10 cellular contexts compared by ENCODE assay signal in genomic region chr5:158590936-158591863, GRCh38.
DNase-seq lines count a peak whose midpoint lies in the region; ATAC-seq and TF ChIP-seq lines count a peak whose summit lies in the region.
"Had no signal": no experiment of that assay in that cellular context is flagged by ENCODE, and none has a peak within 500 bp of the region (broad histone marks: within the 10 kb centered on the region; RNA-seq: fewer than 3 reads in every experiment).

No MANE protein-coding gene starts in this region.

- 17 to 26% (median 20%) methylated on average over 7 of the region's 7 CpGs for WGBS in heart left ventricle, 4 donors
- WGBS in iPS DF 6.9 (ENCODE audit: insufficient coverage, insufficient read length): no CpG with 5 or more reads among the region's 7 CpGs
- WGBS in aorta, 2 donors: 2 to 4% methylated on average over 7 of the region's 7 CpGs

- peaks cover 0 to 26% (median 7%) of the 10 kb centered on the region in 12 donors for H3K4me1 ChIP-seq in heart left ventricle
- H3K4me1 ChIP-seq in left ventricle myocardium inferior: peaks cover 21% of the 10 kb centered on the region
- H3K4me1 ChIP-seq in iPS DF 6.9 (ENCODE audit: control insufficient read depth, insufficient read depth, low read length): peaks cover 2% of the 10 kb centered on the region; the same call in 1 of the 2 replicates
- H3K4me1 ChIP-seq in aorta (ENCODE audit: control insufficient read depth in 1 of 2, insufficient read depth in 2 of 2, low read length in 2 of 2): peaks cover 0 to 5% of the 10 kb centered on the region in 2 donors

- H3K27me3 Mint-ChIP-seq in activated naive CD4-positive, alpha-beta T cell treated with anti-CD3 and anti-CD28 coated beads for 36 hours (ENCODE audit: low read depth): no peaks in the 10 kb centered on the region

- ATAC-seq in heart left ventricle: peak in 3 of 4 donors; percentile 61 to 78 (median 76)
- peak; percentile 33 for ATAC-seq in aorta (ENCODE audit: low FRiP score)
- ATAC-seq in HG03565 (IDR thresholded peaks at IDR 0.05; ENCODE audit: unreplicated experiment): no peak

- intact Hi-C loops in heart left ventricle (cut with DNase I) (no loop called here), left ventricle myocardium inferior (cut with micrococcal nuclease) (no loop called here), aorta (cut with DNase I) (no loop called here)
- intact Hi-C loops in activated naive CD4-positive, alpha-beta T cell treated with anti-CD3 and anti-CD28 coated beads for 36 hours (cut with micrococcal nuclease): no loop called here

- peaks cover 1% of the 10 kb centered on the region for H3K9me3 Mint-ChIP-seq in activated naive CD4-positive, alpha-beta T cell treated with anti-CD3 and anti-CD28 coated beads for 36 hours

- H3K27me3 ChIP-seq in heart left ventricle: no peaks in the 10 kb centered on the region
- no peaks in the 10 kb centered on the region for H3K27me3 ChIP-seq in left ventricle myocardium inferior (ENCODE audit: low read depth)
- H3K27me3 ChIP-seq in iPS DF 6.9 (ENCODE audit: control insufficient read depth, insufficient read depth, low read length): no peaks in the 10 kb centered on the region
- no peaks in the 10 kb centered on the region for H3K27me3 ChIP-seq in aorta (ENCODE audit: control insufficient read depth in 1 of 2, insufficient read depth in 2 of 2, low read length in 1 of 2)

- CTCF ChIA-PET in activated naive CD4-positive, alpha-beta T cell treated with anti-CD3 and anti-CD28 coated beads for 36 hours (lab: Charles Lee): no interaction called here

- no peak for TF ChIP-seq POLR2A in heart left ventricle (IDR thresholded peaks at IDR 0.05)

- H3K27ac ChIP-seq in heart left ventricle (peak overlapping the region in 1 of 12 donors; percentile 6), left ventricle myocardium inferior (replicated peaks) (no peak overlapping the region), VCaP (peak overlapping the region; percentile 47), iPS DF 6.9 (ENCODE audit: low read length) (no peak overlapping the region), aorta (ENCODE audit: low read depth in 1 of 2, low read length in 2 of 2) (peak overlapping the region in 1 of 2 donors; percentile 7)

- H3K36me3 Mint-ChIP-seq in activated naive CD4-positive, alpha-beta T cell treated with anti-CD3 and anti-CD28 coated beads for 36 hours (ENCODE audit: low read depth): no peaks in the 10 kb centered on the region

- DNase-seq in heart left ventricle: peak in 2 of 5 donors; percentile 27 to 33
- DNase-seq in left ventricle myocardium inferior: no peak
- peak; percentile 33 for DNase-seq in iPS DF 6.9 (ENCODE audit: low read depth, low spot score)
- DNase-seq in aorta: no peak
- DNase-seq in activated naive CD4-positive, alpha-beta T cell treated with anti-CD3 and anti-CD28 coated beads for 36 hours: no peak
- no peak for DNase-seq in Kasumi-1 (lab: John Stamatoyannopoulos, UW)
- DNase-seq: activated T-cell treated with anti-CD3 and anti-CD28 coated beads, Interleukin-2, amount 50 U/mL, for 48 hours; naive B cell had no signal

- H3K4me1 Mint-ChIP-seq in activated naive CD4-positive, alpha-beta T cell treated with anti-CD3 and anti-CD28 coated beads for 36 hours (ENCODE audit: low read depth): no peaks in the 10 kb centered on the region

- no peak overlapping the region for H3K27ac Mint-ChIP-seq in activated naive CD4-positive, alpha-beta T cell treated with anti-CD3 and anti-CD28 coated beads for 36 hours
- H3K27ac Mint-ChIP-seq: naive B cell had no signal

- TF ChIP-seq CTCF in heart left ventricle (IDR thresholded peaks at IDR 0.05) (no peak), left ventricle myocardium inferior (IDR thresholded peaks at IDR 0.05; ENCODE audit: borderline replicate concordance) (no peak), VCaP (conservative IDR thresholded peaks at IDR 0.05) (no peak)

- no peak overlapping the region for H3K4me3 Mint-ChIP-seq in activated naive CD4-positive, alpha-beta T cell treated with anti-CD3 and anti-CD28 coated beads for 36 hours

- H3K4me3 ChIP-seq in heart left ventricle: no peak overlapping the region
- no peak overlapping the region for H3K4me3 ChIP-seq in left ventricle myocardium inferior
- H3K4me3 ChIP-seq in iPS DF 6.9 (ENCODE audit: low read length): no peak overlapping the region
- no peak overlapping the region for H3K4me3 ChIP-seq in aorta (ENCODE audit: low read length in 2 of 2)

- H3K9me3 ChIP-seq in heart left ventricle (no peaks in the 10 kb centered on the region), left ventricle myocardium inferior (replicated peaks) (no peaks in the 10 kb centered on the region), iPS DF 6.9 (ENCODE audit: control insufficient read depth, insufficient read depth, low read length) (no peaks in the 10 kb centered on the region), aorta (ENCODE audit: control insufficient read depth, low read length) (no peaks in the 10 kb centered on the region)

- H3K36me3 ChIP-seq in heart left ventricle (no peaks in the 10 kb centered on the region), left ventricle myocardium inferior (no peaks in the 10 kb centered on the region), iPS DF 6.9 (ENCODE audit: control insufficient read depth, insufficient read depth, low read length) (no peaks in the 10 kb centered on the region), aorta (ENCODE audit: control insufficient read depth in 1 of 2, insufficient read depth in 2 of 2, low read length in 1 of 2) (no peaks in the 10 kb centered on the region)
